8 cellular contexts compared by ENCODE assay signal in genomic region chr1:30801826-30802198, GRCh38. TPM values are rescaled to one million over a fixed set of nuclear protein-coding genes. Genes with fewer than 3 reads are reported as not detected.
A peak's percentile ranks its signal among the peaks of the same experiment; 100 is the strongest.
DNase-seq lines count a peak whose midpoint lies in the region; ATAC-seq, FAIRE-seq and TF ChIP-seq lines count a peak whose summit lies in the region.

No MANE protein-coding gene starts in this region.

- H3K36me3 ChIP-seq in pancreas: no peaks in the 10 kb centered on the region

- H3K36me3 Mint-ChIP-seq in activated naive CD4-positive, alpha-beta T cell treated with anti-CD3 and anti-CD28 coated beads for 36 hours (ENCODE audit: low read depth): no peaks in the 10 kb centered on the region
- no peaks in the 10 kb centered on the region for H3K36me3 Mint-ChIP-seq in glutamatergic neuron (ENCODE audit: unreplicated experiment)
- no peaks in the 10 kb centered on the region for H3K36me3 Mint-ChIP-seq in type B pancreatic cell

- TF ChIP-seq CTCF in LNCaP clone FGC (IDR thresholded peaks at IDR 0.05; ENCODE audit: control insufficient read depth, extremely low read depth, insufficient read depth) (peak; percentile 90), glutamatergic neuron (IDR thresholded peaks at IDR 0.05; ENCODE audit: partially characterized antibody, unreplicated experiment) (peak; percentile 92), pancreas (IDR thresholded peaks at IDR 0.05) (peak; percentile 74 to 92 (median 88)), type B pancreatic cell (conservative IDR thresholded peaks at IDR 0.05) (peak; percentile 99)

- H3K4me1 Mint-ChIP-seq in activated naive CD4-positive, alpha-beta T cell treated with anti-CD3 and anti-CD28 coated beads for 36 hours (ENCODE audit: low read depth): peaks cover 3% of the 10 kb centered on the region
- peaks cover 5% of the 10 kb centered on the region for H3K4me1 Mint-ChIP-seq in glutamatergic neuron (ENCODE audit: low read depth, unreplicated experiment)
- peaks cover 37% of the 10 kb centered on the region for H3K4me1 Mint-ChIP-seq in type B pancreatic cell (ENCODE audit: unreplicated experiment)

- H3K4me3 ChIP-seq in LNCaP clone FGC (ENCODE audit: low read depth, low read length) (no peak overlapping the region), pancreas (no peak overlapping the region)

- FAIRE-seq in pancreas (lab: Jason Lieb, UNC): no peak

- CTCF ChIA-PET in activated naive CD4-positive, alpha-beta T cell treated with anti-CD3 and anti-CD28 coated beads for 36 hours (lab: Charles Lee): interaction anchor here (0.8 to 6.3 kb wide), 42 partner anchors 9 to 360 kb away, joined by 3 to 177 read pairs (median 5); partner anchors contain the start of genes MATN1 and SDC3

- intact Hi-C loops in activated naive CD4-positive, alpha-beta T cell treated with anti-CD3 and anti-CD28 coated beads for 36 hours (cut with micrococcal nuclease): loop anchor here (1.0 to 5.0 kb wide), 4 partner anchors 7 to 745 kb away; no protein-coding TSS in a partner anchor
- intact Hi-C loops in pancreas (cut with DNase I): loop anchor here in 2 of 3 donors (5.0 to 10.0 kb wide), 2 partner anchors 110 to 113 kb away; no protein-coding TSS in a partner anchor

- no peaks in the 10 kb centered on the region for H3K9me3 Mint-ChIP-seq in activated naive CD4-positive, alpha-beta T cell treated with anti-CD3 and anti-CD28 coated beads for 36 hours
- H3K9me3 Mint-ChIP-seq in glutamatergic neuron (ENCODE audit: unreplicated experiment) (peaks cover 1% of the 10 kb centered on the region), type B pancreatic cell (no peaks in the 10 kb centered on the region)

- no peak overlapping the region for H3K4me3 Mint-ChIP-seq in activated naive CD4-positive, alpha-beta T cell treated with anti-CD3 and anti-CD28 coated beads for 36 hours
- H3K4me3 Mint-ChIP-seq in glutamatergic neuron (ENCODE audit: unreplicated experiment): peak overlapping the region; percentile 59
- H3K4me3 Mint-ChIP-seq in type B pancreatic cell: peak overlapping the region; percentile 62

- H3K4me1 ChIP-seq in pancreas: peaks cover 0 to 23% (median 0%) of the 10 kb centered on the region in 3 donors

- no peak overlapping the region for H3K27ac Mint-ChIP-seq in activated naive CD4-positive, alpha-beta T cell treated with anti-CD3 and anti-CD28 coated beads for 36 hours
- H3K27ac Mint-ChIP-seq in glutamatergic neuron (ENCODE audit: unreplicated experiment) (peak overlapping the region; percentile 17), type B pancreatic cell (peak overlapping the region; percentile 18)

- ATAC-seq in SK-N-SH treated with all-trans-retinoic acid at 6 μM for 48 hours (peak; percentile 81), pancreas (peak; percentile 73 to 87 (median 77))

- no peaks in the 10 kb centered on the region for H3K9me3 ChIP-seq in pancreas

- no peaks in the 10 kb centered on the region for H3K27me3 ChIP-seq in pancreas

- peak; percentile 56 for DNase-seq in DMS79 (lab: John Stamatoyannopoulos, UW)
- no peak for DNase-seq in LNCaP clone FGC (ENCODE audit: low read depth)
- peak; percentile 88 for DNase-seq in activated naive CD4-positive, alpha-beta T cell treated with anti-CD3 and anti-CD28 coated beads for 36 hours
- DNase-seq in glutamatergic neuron: peak; percentile 94
- peak; percentile 51 to 97 (median 84) for DNase-seq in pancreas
- peak; percentile 87 for DNase-seq in type B pancreatic cell (ENCODE audit: extremely low spot score, unreplicated experiment)
- DNase-seq in GOT3 (lab: John Stamatoyannopoulos, UW): no peak

- whole genome bisulfite sequencing in pancreas, 2 donors: 2 to 3% methylated on average over 18 of the region's 18 CpGs

- no peak overlapping the region for H3K27ac ChIP-seq in pancreas

- H3K27me3 Mint-ChIP-seq in activated naive CD4-positive, alpha-beta T cell treated with anti-CD3 and anti-CD28 coated beads for 36 hours (ENCODE audit: low read depth): peaks cover 28% of the 10 kb centered on the region
- peaks cover 4% of the 10 kb centered on the region for H3K27me3 Mint-ChIP-seq in glutamatergic neuron (ENCODE audit: unreplicated experiment)
- H3K27me3 Mint-ChIP-seq in type B pancreatic cell: peaks cover 18% of the 10 kb centered on the region

TF ChIP-seq in SK-N-SH treated with all-trans-retinoic acid at 6 μM for 48 hours, 23 proteins besides CTCF, POLR2A, EP300 and RAD21 (continues in another document):
- TF ChIP-seq ZFP3 (CRISPR knock-in tag; IDR thresholded peaks at IDR 0.05): no peak
- no peak for TF ChIP-seq TOX (CRISPR knock-in tag; IDR thresholded peaks at IDR 0.05; ENCODE audit: borderline replicate concordance)
- TF ChIP-seq ZNF8 (CRISPR knock-in tag; IDR thresholded peaks at IDR 0.05): no peak
- no peak for TF ChIP-seq CSRNP3 (CRISPR knock-in tag; IDR thresholded peaks at IDR 0.05)
- TF ChIP-seq ZNF70 (CRISPR knock-in tag; IDR thresholded peaks at IDR 0.05): no peak
- no peak for TF ChIP-seq ZC3H10 (CRISPR knock-in tag; IDR thresholded peaks at IDR 0.05)
- no peak for TF ChIP-seq ARNTL (CRISPR knock-in tag; IDR thresholded peaks at IDR 0.05; ENCODE audit: borderline replicate concordance, low read depth)
- no peak for TF ChIP-seq TCF4 (CRISPR knock-in tag; IDR thresholded peaks at IDR 0.05; ENCODE audit: borderline replicate concordance)
- TF ChIP-seq PPARA (CRISPR knock-in tag; IDR thresholded peaks at IDR 0.05; ENCODE audit: borderline replicate concordance): no peak
- TF ChIP-seq CSDC2 (CRISPR knock-in tag; IDR thresholded peaks at IDR 0.05): no peak
- TF ChIP-seq, protein P1, sequence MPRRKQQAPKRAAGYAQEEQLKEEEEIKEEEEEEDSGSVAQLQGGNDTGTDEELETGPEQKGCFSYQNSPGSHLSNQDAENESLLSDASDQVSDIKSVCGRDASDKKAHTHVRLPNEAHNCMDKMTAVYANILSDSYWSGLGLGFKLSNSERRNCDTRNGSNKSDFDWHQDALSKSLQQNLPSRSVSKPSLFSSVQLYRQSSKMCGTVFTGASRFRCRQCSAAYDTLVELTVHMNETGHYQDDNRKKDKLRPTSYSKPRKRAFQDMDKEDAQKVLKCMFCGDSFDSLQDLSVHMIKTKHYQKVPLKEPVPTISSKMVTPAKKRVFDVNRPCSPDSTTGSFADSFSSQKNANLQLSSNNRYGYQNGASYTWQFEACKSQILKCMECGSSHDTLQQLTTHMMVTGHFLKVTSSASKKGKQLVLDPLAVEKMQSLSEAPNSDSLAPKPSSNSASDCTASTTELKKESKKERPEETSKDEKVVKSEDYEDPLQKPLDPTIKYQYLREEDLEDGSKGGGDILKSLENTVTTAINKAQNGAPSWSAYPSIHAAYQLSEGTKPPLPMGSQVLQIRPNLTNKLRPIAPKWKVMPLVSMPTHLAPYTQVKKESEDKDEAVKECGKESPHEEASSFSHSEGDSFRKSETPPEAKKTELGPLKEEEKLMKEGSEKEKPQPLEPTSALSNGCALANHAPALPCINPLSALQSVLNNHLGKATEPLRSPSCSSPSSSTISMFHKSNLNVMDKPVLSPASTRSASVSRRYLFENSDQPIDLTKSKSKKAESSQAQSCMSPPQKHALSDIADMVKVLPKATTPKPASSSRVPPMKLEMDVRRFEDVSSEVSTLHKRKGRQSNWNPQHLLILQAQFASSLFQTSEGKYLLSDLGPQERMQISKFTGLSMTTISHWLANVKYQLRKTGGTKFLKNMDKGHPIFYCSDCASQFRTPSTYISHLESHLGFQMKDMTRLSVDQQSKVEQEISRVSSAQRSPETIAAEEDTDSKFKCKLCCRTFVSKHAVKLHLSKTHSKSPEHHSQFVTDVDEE (CRISPR knock-in tag; IDR thresholded peaks at IDR 0.05): no peak
- no peak for TF ChIP-seq ZFP30 (CRISPR knock-in tag; IDR thresholded peaks at IDR 0.05)
- no peak for TF ChIP-seq ESRRG (CRISPR knock-in tag; IDR thresholded peaks at IDR 0.05)
- no peak for TF ChIP-seq BACH2 (CRISPR knock-in tag; IDR thresholded peaks at IDR 0.05; ENCODE audit: borderline replicate concordance)
- TF ChIP-seq ZNF565 (CRISPR knock-in tag; conservative IDR thresholded peaks at IDR 0.05; ENCODE audit: low read depth): no peak
- no peak for TF ChIP-seq OSR1 (CRISPR knock-in tag; IDR thresholded peaks at IDR 0.05)
- TF ChIP-seq, protein P2, sequence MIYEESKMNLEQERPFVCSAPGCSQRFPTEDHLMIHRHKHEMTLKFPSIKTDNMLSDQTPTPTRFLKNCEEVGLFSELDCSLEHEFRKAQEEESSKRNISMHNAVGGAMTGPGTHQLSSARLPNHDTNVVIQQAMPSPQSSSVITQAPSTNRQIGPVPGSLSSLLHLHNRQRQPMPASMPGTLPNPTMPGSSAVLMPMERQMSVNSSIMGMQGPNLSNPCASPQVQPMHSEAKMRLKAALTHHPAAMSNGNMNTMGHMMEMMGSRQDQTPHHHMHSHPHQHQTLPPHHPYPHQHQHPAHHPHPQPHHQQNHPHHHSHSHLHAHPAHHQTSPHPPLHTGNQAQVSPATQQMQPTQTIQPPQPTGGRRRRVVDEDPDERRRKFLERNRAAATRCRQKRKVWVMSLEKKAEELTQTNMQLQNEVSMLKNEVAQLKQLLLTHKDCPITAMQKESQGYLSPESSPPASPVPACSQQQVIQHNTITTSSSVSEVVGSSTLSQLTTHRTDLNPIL (CRISPR knock-in tag; IDR thresholded peaks at IDR 0.05; ENCODE audit: low read depth): no peak

RNA-seq across cellular contexts. Expression of gene LAPTM5, which starts 44.2 kb away (rescaled TPM):
- total RNA-seq in activated naive CD4-positive, alpha-beta T cell treated with anti-CD3 and anti-CD28 coated beads for 36 hours: 100 to 1,000 TPM; 205 to 208 TPM
- total RNA-seq in glutamatergic neuron (ENCODE audit: unreplicated experiment) (0.56 TPM), pancreas (10 to 100 TPM in 3 of 6 donors, 1 to 10 TPM in 3; 3.7 to 80.5 (median 15.2) TPM), type B pancreatic cell (ENCODE audit: low replicate concordance) (0.24 and 0.29 TPM in 2 replicates)
- polyA plus RNA-seq in pancreas: 10 to 100 TPM in 1 of 2 donors, 1 to 10 TPM in 1; 8.6 to 12.5 TPM

Comparison
In these comparisons a context has a peak if more than half of its experiments do, and no peak if none do; other contexts are left out.
1. DNase-seq: peak in DMS79 (single experiment), activated naive CD4-positive, alpha-beta T cell treated with anti-CD3 and anti-CD28 coated beads for 36 hours (single experiment), glutamatergic neuron (single experiment), pancreas (6 of 6) and type B pancreatic cell (single experiment); none in LNCaP clone FGC (single experiment) and GOT3 (single experiment).
2. Peak in every context shown above with its lines, with median percentiles within 50 percentile points of each other: CTCF ChIP-seq.